Comparison of ENCODE assay signal across 16 cellular contexts in the genomic region with DNA sequence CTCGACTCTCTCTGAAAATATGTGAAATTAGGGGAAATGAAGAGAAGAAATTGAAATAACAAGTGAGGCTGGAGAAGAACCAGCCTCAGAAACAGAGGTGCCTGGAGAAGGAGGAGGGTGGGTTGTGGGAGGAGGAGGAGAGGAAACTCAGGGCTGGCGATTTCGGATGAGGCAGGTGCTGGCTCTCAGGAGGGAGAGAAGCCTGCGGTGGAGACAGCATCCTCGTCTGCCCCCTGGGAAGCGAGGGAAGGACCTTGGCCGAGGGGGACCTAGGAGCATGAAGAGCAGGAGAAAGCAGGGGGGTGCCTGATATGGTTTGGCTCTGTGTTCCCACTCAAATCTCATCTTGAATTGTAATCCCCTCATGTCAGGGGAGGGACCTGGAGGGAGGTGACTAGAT.
"Had no signal": no experiment of that assay in that cellular context is flagged by ENCODE, and none has a peak within 500 bp of the region (broad histone marks: within the 10 kb centered on the region; RNA-seq: fewer than 3 reads in every experiment).

No MANE protein-coding gene starts in this region.

- H3K36me3 ChIP-seq: cardiac muscle cell, thyroid gland had no signal

- H3K4me1 ChIP-seq: parathyroid adenoma had no signal

- H3K9me3 ChIP-seq: thyroid gland had no signal

- H3K9ac ChIP-seq: parathyroid adenoma had no signal

- H3K4me3 Mint-ChIP-seq: activated CD4-positive, alpha-beta memory T cell treated with anti-CD3 and anti-CD28 coated beads, Interleukin-2, amount 10 ng/mL, durations not matched to agents 7 days and 5 days; activated naive CD4-positive, alpha-beta T cell treated with anti-CD3 and anti-CD28 coated beads, Interleukin-2, amount 10 ng/mL, durations not matched to agents 7 days and 5 days; activated T-helper 1 cell treated with anti-CD3 and anti-CD28 coated beads, Interleukin-12 subunit alpha, Interleukin-12 subunit beta, Interleukin-2, Interleukin-4 antibody, amounts not matched to agents 30 ng/mL and 10 ng/mL and 1 ng/mL, durations not matched to agents 14 hours and 24 hours and 36 hours; immature natural killer cell; neural crest cell; stimulated activated naive B cell treated with anti-CD40 and anti-IgM and Interleukin-4, amounts not matched to agents 10 μg/mL and 1 μg/mL and 100 μg/mL, for 72 hours; T-helper 1 cell treated with Interleukin-12 subunit alpha and Interleukin-12 subunit beta and Interleukin-4 antibody, amounts not matched to agents 30 μg/mL and 1 μg/mL, for 36 hours; WTC11 had no signal

- H2AFZ ChIP-seq: parathyroid adenoma had no signal

- H3K36me3 Mint-ChIP-seq: stimulated activated naive B cell treated with anti-CD40 and anti-IgM and Interleukin-4, amounts not matched to agents 10 μg/mL and 1 μg/mL and 100 μg/mL, for 72 hours; WTC11 had no signal

- H3K9me3 Mint-ChIP-seq: activated CD4-positive, alpha-beta memory T cell treated with anti-CD3 and anti-CD28 coated beads, Interleukin-2, amount 10 ng/mL, durations not matched to agents 7 days and 5 days; activated naive CD4-positive, alpha-beta T cell treated with anti-CD3 and anti-CD28 coated beads, Interleukin-2, amount 10 ng/mL, durations not matched to agents 7 days and 5 days; activated T-helper 1 cell treated with anti-CD3 and anti-CD28 coated beads, Interleukin-12 subunit alpha, Interleukin-12 subunit beta, Interleukin-2, Interleukin-4 antibody, amounts not matched to agents 30 ng/mL and 10 ng/mL and 1 ng/mL, durations not matched to agents 14 hours and 24 hours and 36 hours; immature natural killer cell; neural crest cell; stimulated activated naive B cell treated with anti-CD40 and anti-IgM and Interleukin-4, amounts not matched to agents 10 μg/mL and 1 μg/mL and 100 μg/mL, for 72 hours; T-helper 1 cell treated with Interleukin-12 subunit alpha and Interleukin-12 subunit beta and Interleukin-4 antibody, amounts not matched to agents 30 μg/mL and 1 μg/mL, for 36 hours; WTC11 had no signal

- DNase-seq: activated CD4-positive, alpha-beta memory T cell treated with anti-CD3 and anti-CD28 coated beads, Interleukin-2, amount 10 ng/mL, durations not matched to agents 7 days and 5 days; activated CD4-positive, alpha-beta T cell treated with anti-CD3 and anti-CD28 coated beads for 4 hours; activated naive CD4-positive, alpha-beta T cell treated with anti-CD3 and anti-CD28 coated beads, Interleukin-2, amount 10 ng/mL, durations not matched to agents 7 days and 5 days; foreskin fibroblast; immature natural killer cell; midbrain; stimulated activated CD4-positive, alpha-beta T cell treated with anti-CD3 and anti-CD28 coated beads, Interleukin-2, amount 100 ng/mL, for 48 hours; stimulated activated naive B cell treated with anti-CD40 and anti-IgM and Interleukin-4, amounts not matched to agents 10 μg/mL and 1 μg/mL and 100 μg/mL, for 72 hours; thyroid gland had no signal

- H3K27me3 ChIP-seq: thyroid gland had no signal

- H3K79me2 ChIP-seq: parathyroid adenoma had no signal

- H3K27ac ChIP-seq: cardiac muscle cell, parathyroid adenoma, thyroid gland had no signal

- H3K27ac Mint-ChIP-seq: activated CD4-positive, alpha-beta memory T cell treated with anti-CD3 and anti-CD28 coated beads, Interleukin-2, amount 10 ng/mL, durations not matched to agents 7 days and 5 days; activated naive CD4-positive, alpha-beta T cell treated with anti-CD3 and anti-CD28 coated beads, Interleukin-2, amount 10 ng/mL, durations not matched to agents 7 days and 5 days; activated T-helper 1 cell treated with anti-CD3 and anti-CD28 coated beads, Interleukin-12 subunit alpha, Interleukin-12 subunit beta, Interleukin-2, Interleukin-4 antibody, amounts not matched to agents 30 ng/mL and 10 ng/mL and 1 ng/mL, durations not matched to agents 14 hours and 24 hours and 36 hours; immature natural killer cell; stimulated activated naive B cell treated with anti-CD40 and anti-IgM and Interleukin-4, amounts not matched to agents 10 μg/mL and 1 μg/mL and 100 μg/mL, for 72 hours; T-helper 1 cell treated with Interleukin-12 subunit alpha and Interleukin-12 subunit beta and Interleukin-4 antibody, amounts not matched to agents 30 μg/mL and 1 μg/mL, for 36 hours; WTC11 had no signal

- H3K4me3 ChIP-seq: cardiac muscle cell, lung, thyroid gland had no signal

- ATAC-seq: stimulated activated naive B cell treated with anti-CD40 and anti-IgM and Interleukin-4, amounts not matched to agents 10 μg/mL and 1 μg/mL and 100 μg/mL, for 72 hours; WTC11 had no signal
